Comparison of ENCODE assay signal across 1 cellular context in the genomic region with DNA sequence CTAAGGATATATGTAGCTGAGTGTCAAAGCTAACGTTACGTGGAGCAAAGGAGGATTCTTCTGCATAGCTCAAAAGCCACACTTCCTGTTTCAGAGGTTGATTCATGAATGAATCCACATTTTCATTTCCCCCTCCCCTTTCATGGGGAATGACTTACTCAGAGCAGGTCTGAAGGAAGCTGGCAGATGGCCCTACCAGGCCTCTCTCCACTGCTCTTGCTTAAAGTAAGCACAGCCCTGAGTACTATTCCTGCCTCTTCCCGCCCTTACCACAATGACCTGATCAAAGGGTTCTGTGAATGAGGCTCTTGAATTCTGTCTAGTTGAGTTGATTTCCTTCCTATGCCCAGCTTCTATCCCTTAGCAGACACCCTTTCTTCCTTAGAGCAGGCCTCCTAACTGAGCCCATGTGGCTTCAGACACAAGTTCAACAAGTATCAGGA.
TF ChIP-seq lines count a peak whose summit lies in the region.

No MANE protein-coding gene starts in this region.

TF ChIP-seq in K562, 482 proteins besides CTCF, POLR2A, EP300 and RAD21:
- peak; percentile 78 for TF ChIP-seq SPI1 (IDR thresholded peaks at IDR 0.05; ENCODE audit: borderline replicate concordance, low read depth, low read length)
- TF ChIP-seq, protein P1, sequence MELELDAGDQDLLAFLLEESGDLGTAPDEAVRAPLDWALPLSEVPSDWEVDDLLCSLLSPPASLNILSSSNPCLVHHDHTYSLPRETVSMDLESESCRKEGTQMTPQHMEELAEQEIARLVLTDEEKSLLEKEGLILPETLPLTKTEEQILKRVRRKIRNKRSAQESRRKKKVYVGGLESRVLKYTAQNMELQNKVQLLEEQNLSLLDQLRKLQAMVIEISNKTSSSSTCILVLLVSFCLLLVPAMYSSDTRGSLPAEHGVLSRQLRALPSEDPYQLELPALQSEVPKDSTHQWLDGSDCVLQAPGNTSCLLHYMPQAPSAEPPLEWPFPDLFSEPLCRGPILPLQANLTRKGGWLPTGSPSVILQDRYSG (tag; conservative IDR thresholded peaks at IDR 0.05; ENCODE audit: low read depth) = no peak
